In the genomic region with DNA sequence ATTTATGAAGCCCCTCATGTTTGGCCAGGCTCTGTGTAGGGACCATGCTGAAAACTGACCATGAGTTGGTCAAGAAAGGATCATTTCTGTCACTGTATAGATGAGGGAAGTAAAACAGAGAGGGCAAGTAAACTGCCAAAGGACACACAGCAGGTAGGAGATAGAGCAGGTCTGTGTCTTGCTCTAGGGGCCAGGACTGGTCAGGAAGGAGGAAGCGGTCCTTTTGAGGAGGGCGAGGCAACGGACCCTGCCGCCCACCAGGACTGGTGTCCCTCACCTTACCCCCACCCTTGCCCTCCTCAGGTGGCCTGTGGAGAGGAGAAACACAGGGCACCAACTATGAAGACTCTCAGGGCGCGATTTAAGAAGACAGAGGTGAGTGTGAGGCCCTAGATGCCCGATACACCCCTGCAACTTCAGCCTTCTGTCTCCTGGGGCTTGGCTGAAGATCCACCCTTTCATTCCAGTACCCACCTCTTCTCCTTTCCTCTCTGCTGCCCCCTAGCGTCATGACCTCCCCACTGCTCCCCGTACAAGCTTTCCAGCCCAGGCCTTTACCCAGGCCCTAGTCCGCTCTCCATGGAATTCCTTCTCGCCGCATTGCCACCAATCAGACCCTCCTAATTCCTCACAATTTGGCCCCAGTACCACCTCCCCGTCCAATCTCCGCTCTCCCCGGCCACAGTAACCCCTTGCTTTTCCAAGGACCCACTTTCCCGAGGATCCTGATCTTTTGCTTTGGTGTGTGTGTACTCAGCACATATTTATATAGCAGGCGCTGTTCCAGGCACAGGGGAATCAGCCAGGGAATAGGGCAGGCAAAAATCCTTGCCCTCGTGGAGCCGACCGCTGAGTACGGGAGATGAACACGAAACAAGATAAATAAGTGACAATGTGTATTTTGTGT, we compare ENCODE assay signal across 9 cellular contexts. TPM values are rescaled to one million over a fixed set of nuclear protein-coding genes. Genes with fewer than 3 reads are reported as not detected.
DNase-seq lines count a peak whose midpoint lies in the region; ATAC-seq and TF ChIP-seq lines count a peak whose summit lies in the region.
"Had no signal": no experiment of that assay in that cellular context is flagged by ENCODE, and none has a peak within 500 bp of the region (broad histone marks: within the 10 kb centered on the region; RNA-seq: fewer than 3 reads in every experiment).

No MANE protein-coding gene starts in this region.

- H2AFZ ChIP-seq in Loucy (ENCODE audit: low read length): no peak overlapping the region

- H3K4me1 Mint-ChIP-seq in progenitor cell of endocrine pancreas (ENCODE audit: low read depth): peaks cover 8% of the 10 kb centered on the region

- H3K9ac ChIP-seq in Loucy (ENCODE audit: low read depth, low read length, poor library complexity, severe bottlenecking): no peak overlapping the region

- no peak overlapping the region for H3K27ac ChIP-seq in uterus

- H3K27me3 Mint-ChIP-seq in progenitor cell of endocrine pancreas: peaks cover 6% of the 10 kb centered on the region

- no peaks in the 10 kb centered on the region for H4K20me1 ChIP-seq in Loucy (ENCODE audit: insufficient read depth, low read length, poor library complexity, severe bottlenecking)

- no peak overlapping the region for H3K4me3 ChIP-seq in Loucy (ENCODE audit: low read length, poor library complexity, severe bottlenecking)
- H3K4me3 ChIP-seq in uterus: no peak overlapping the region

- H3F3A ChIP-seq in Loucy (ENCODE audit: low read depth): no peaks in the 10 kb centered on the region

- no peak overlapping the region for H3K4me3 Mint-ChIP-seq in progenitor cell of endocrine pancreas (ENCODE audit: low read depth)

- no peak overlapping the region for H3K27ac Mint-ChIP-seq in progenitor cell of endocrine pancreas

- ATAC-seq in HG03442 (IDR thresholded peaks at IDR 0.05; ENCODE audit: unreplicated experiment): no peak

- H3K9me3 Mint-ChIP-seq in progenitor cell of endocrine pancreas (ENCODE audit: low read depth): no peaks in the 10 kb centered on the region

- H3K4me2 ChIP-seq in Loucy (ENCODE audit: low read depth, low read length, poor library complexity, severe bottlenecking): no peak overlapping the region

- TF ChIP-seq POLR2A in uterus (IDR thresholded peaks at IDR 0.05): no peak

- H3K27me3 ChIP-seq in Loucy (ENCODE audit: insufficient read depth, low read length, poor library complexity, severe bottlenecking) (no peaks in the 10 kb centered on the region), uterus (no peaks in the 10 kb centered on the region)

- H3K9me2 ChIP-seq in Loucy (replicated peaks; ENCODE audit: low read depth, low read length): no peaks in the 10 kb centered on the region

- H3K79me2 ChIP-seq in Loucy (ENCODE audit: insufficient read depth, low read length): peaks cover 9% of the 10 kb centered on the region; the same call in 1 of the 2 replicates

- TF ChIP-seq CTCF in Loucy (conservative IDR thresholded peaks at IDR 0.05; ENCODE audit: low read length) (peak; percentile 82), progenitor cell of endocrine pancreas (IDR thresholded peaks at IDR 0.05; ENCODE audit: unreplicated experiment) (peak; percentile 85), uterus (IDR thresholded peaks at IDR 0.05) (peak in 3 of 4 experiments; percentile 10 to 37 (median 31))

- H3K36me3 Mint-ChIP-seq in progenitor cell of endocrine pancreas (ENCODE audit: insufficient read depth): no peaks in the 10 kb centered on the region

- H3K4me1 ChIP-seq in Loucy (ENCODE audit: insufficient read depth, low read length, poor library complexity, severe bottlenecking) (peaks cover under 1% of the 10 kb centered on the region), uterus (peaks cover 0 to 7% of the 10 kb centered on the region in 2 donors)

- H3K36me3 ChIP-seq in Loucy (ENCODE audit: insufficient read depth, low read length) (no peaks in the 10 kb centered on the region), uterus (no peaks in the 10 kb centered on the region)

- H3K9me3 ChIP-seq in Loucy (ENCODE audit: insufficient read depth, low read depth, low read length) (no peaks in the 10 kb centered on the region), uterus (no peaks in the 10 kb centered on the region)

- intact Hi-C loops in head of caudate nucleus (cut with DNase I): no loop called here
- intact Hi-C loops in uterus (cut with DNase I; ENCODE audit: low total_unique reads): no loop called here

- peak; percentile 20 for DNase-seq in DMS53 treated with DMSO at 0.1 percent for 48 hours (lab: John Stamatoyannopoulos, UW; ENCODE audit: unreplicated experiment)
- DNase-seq in SK-N-DZ (ENCODE audit: low spot score): peak; percentile 75
- peak; percentile 41 to 63 (median 53) for DNase-seq in activated naive CD4-positive, alpha-beta T cell (lab: John Stamatoyannopoulos, UW)
- peak; percentile 32 to 89 (median 70) for DNase-seq in head of caudate nucleus
- DNase-seq in progenitor cell of endocrine pancreas (ENCODE audit: low spot score, unreplicated experiment): peak; percentile 75
- peak; percentile 39 to 42 for DNase-seq in uterus

RNA-seq across cellular contexts. Expression of gene ANKRD24, which starts 3.9 kb away (rescaled TPM):
- 1.00 and 1.1 TPM in 2 replicates for polyA plus RNA-seq in SK-N-DZ (2014; cell fraction: cytosol; rRNA removed)
- polyA plus RNA-seq in SK-N-DZ (2014; cell fraction: nucleus; rRNA removed): 1.9 and 2.9 TPM in 2 replicates
- 0.89 and 1.6 TPM in 2 replicates for total RNA-seq in progenitor cell of endocrine pancreas
- total RNA-seq in uterus: 1 to 10 TPM in 2 of 4 donors, under 1 TPM in 1, not detected in 1; 0.64 to 1.8 (median 1.2) TPM

RNA-seq across cellular contexts. Expression of gene SIRT6, which starts 4.0 kb away (rescaled TPM):
- polyA plus RNA-seq in SK-N-DZ (2014; cell fraction: cytosol; rRNA removed): 35.9 and 36.3 TPM in 2 replicates
- polyA plus RNA-seq in SK-N-DZ (2014; cell fraction: nucleus; rRNA removed): 67.7 and 80.5 TPM in 2 replicates
- total RNA-seq in progenitor cell of endocrine pancreas (33.2 and 35.1 TPM in 2 replicates), uterus (10 to 100 TPM in 3 of 4 donors, 1 to 10 TPM in 1; 1.3 to 23.2 (median 15.1) TPM)

RNA-seq across cellular contexts. Expression of gene CREB3L3, which starts 32.9 kb away (rescaled TPM):
- polyA plus RNA-seq in SK-N-DZ (2014; cell fraction: cytosol; rRNA removed): not detected in 2 replicates
- polyA plus RNA-seq in SK-N-DZ (2014; cell fraction: nucleus; rRNA removed): 0.15 and 0.51 TPM in 2 replicates
- total RNA-seq in progenitor cell of endocrine pancreas (2.4 and 2.9 TPM in 2 replicates), uterus (not detected)
- total RNA-seq: activated CD8-positive, alpha-beta memory T cell treated with anti-CD3 and anti-CD28 coated beads for 36 hours had no signal

RNA-seq across cellular contexts. Expression of gene EBI3, which starts 43.0 kb away (rescaled TPM):
- polyA plus RNA-seq in SK-N-DZ (2014; cell fraction: cytosol; rRNA removed): not detected in 2 replicates
- polyA plus RNA-seq in SK-N-DZ (2014; cell fraction: nucleus; rRNA removed): not detected in 2 replicates
- not detected in 2 replicates for total RNA-seq in progenitor cell of endocrine pancreas
- 1 to 10 TPM in 3 of 4 donors, not detected in 1; 1.2 to 1.8 (median 1.5) TPM for total RNA-seq in uterus

Comparison
In these comparisons a context has a peak if more than half of its experiments do, and no peak if none do; other contexts are left out.
1. DNase-seq: peak in every context shown above with its lines; median percentile 75 in SK-N-DZ; 75 in progenitor cell of endocrine pancreas; 70 in head of caudate nucleus; 53 in activated naive CD4-positive, alpha-beta T cell; 40 in uterus; 20 in DMS53 treated with DMSO at 0.1 percent for 48 hours.
2. CTCF ChIP-seq: peak in every context shown above with its lines; median percentile 85 in progenitor cell of endocrine pancreas; 82 in Loucy; 31 in uterus.